In the genomic region with DNA sequence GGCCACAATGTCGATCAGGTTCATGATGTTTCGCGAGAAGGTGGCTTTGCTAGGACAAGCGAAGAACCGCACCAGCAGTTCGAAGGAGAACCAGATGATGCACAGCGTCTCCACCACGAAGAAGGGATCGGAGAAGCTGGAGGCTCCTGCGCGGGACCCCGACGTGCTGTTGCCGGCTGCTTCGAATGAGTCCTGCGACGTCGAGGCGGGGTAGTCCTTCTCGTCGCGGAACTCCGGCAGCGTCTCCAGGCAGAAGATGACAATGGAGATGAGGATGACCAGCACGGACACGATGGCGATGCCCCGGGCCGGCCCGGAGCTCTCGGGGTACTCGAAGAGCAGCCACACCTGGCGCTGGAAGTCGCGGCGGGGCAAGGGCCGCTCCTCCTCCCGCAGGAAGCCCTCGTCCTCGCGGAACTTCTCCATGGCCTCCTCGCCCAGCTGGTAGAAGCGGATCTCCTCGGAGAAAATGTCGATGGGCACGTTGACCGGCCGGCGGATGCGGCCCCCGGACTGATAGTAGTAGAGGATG, we compare ENCODE assay signal across 8 cellular contexts.
DNase-seq lines count a peak whose midpoint lies in the region; ATAC-seq and TF ChIP-seq lines count a peak whose summit lies in the region.

No MANE protein-coding gene starts in this region.

- no peak for ATAC-seq in stimulated activated naive CD8-positive, alpha-beta T cell treated with anti-CD3 and anti-CD28 coated beads, Interleukin-15, Interleukin-2, amounts not matched to agents 100 U/mL and 50 U/mL, for 24 hours
- no peak for ATAC-seq in GM19463 (IDR thresholded peaks at IDR 0.05; ENCODE audit: unreplicated experiment)

- H3F3A ChIP-seq in MM.1S (ENCODE audit: insufficient read depth, low read length) = peaks cover 29% of the 10 kb centered on the region

- H3K36me3 ChIP-seq in MM.1S (replicated peaks; ENCODE audit: insufficient read depth, low read length) (no peaks in the 10 kb centered on the region), iPS-20b (ENCODE audit: insufficient read depth, low read depth, low read length) (no peaks in the 10 kb centered on the region)

- peak overlapping the region; percentile 94; the same call in 1 of the 2 replicates for H3K27ac ChIP-seq in MM.1S (ENCODE audit: low read length)
- no peak overlapping the region for H3K27ac ChIP-seq in iPS-20b (ENCODE audit: low read length)

- H4K20me1 ChIP-seq in MM.1S (ENCODE audit: insufficient read depth, low read length) = no peaks in the 10 kb centered on the region

- H3K9me3 ChIP-seq in MM.1S (replicated peaks; ENCODE audit: insufficient read depth, low read length) (no peaks in the 10 kb centered on the region), iPS-20b (ENCODE audit: insufficient read depth, low read depth, low read length) (no peaks in the 10 kb centered on the region)

- no peak for DNase-seq in MM.1S
- peak; percentile 6 to 11 for DNase-seq in activated T-helper 1 cell treated with anti-CD3 and anti-CD28 coated beads, Interleukin-2, amount 50 U/mL, for 16 hours (ENCODE audit: low read depth in 1 of 2, low spot score in 1 of 2)
- peak; percentile 27 for DNase-seq in stimulated activated naive CD8-positive, alpha-beta T cell treated with anti-CD3 and anti-CD28 coated beads, Interleukin-15, Interleukin-2, amounts not matched to agents 100 U/mL and 50 U/mL, for 24 hours
- DNase-seq in NCI-H1105 (lab: John Stamatoyannopoulos, UW) = no peak
- DNase-seq in NCI-H526 treated with DMSO at 0.1 percent for 48 hours (lab: John Stamatoyannopoulos, UW) = no peak
- no peak for DNase-seq in RKO (ENCODE audit: low spot score)

- H3K27me3 ChIP-seq in MM.1S (replicated peaks; ENCODE audit: insufficient read depth, low read length) (no peaks in the 10 kb centered on the region), iPS-20b (ENCODE audit: insufficient read depth, low read length) (peaks cover 78% of the 10 kb centered on the region)

- peak overlapping the region; percentile 95 for H3K4me3 ChIP-seq in MM.1S (ENCODE audit: low read length)
- H3K4me3 ChIP-seq in iPS-20b (ENCODE audit: low read length) = peak overlapping the region; percentile 61; the same call in 1 of the 2 replicates

- H2AFZ ChIP-seq in MM.1S (ENCODE audit: low read length) = no peak overlapping the region

- peaks cover 55% of the 10 kb centered on the region for H3K79me2 ChIP-seq in MM.1S (ENCODE audit: low read length)

- H3K9me2 ChIP-seq in MM.1S (replicated peaks; ENCODE audit: insufficient read depth, low read length) = no peaks in the 10 kb centered on the region

- H3K9ac ChIP-seq in MM.1S (ENCODE audit: low read length) = peak overlapping the region; percentile 92
- no peak overlapping the region for H3K9ac ChIP-seq in iPS-20b (ENCODE audit: low read depth, low read length)

- H3K4me2 ChIP-seq in MM.1S (ENCODE audit: low read depth, low read length) = peak overlapping the region; percentile 87

- TF ChIP-seq CTCF in MM.1S (IDR thresholded peaks at IDR 0.05; ENCODE audit: low read length) = no peak

- H3K4me1 ChIP-seq in MM.1S (ENCODE audit: low read length) (peaks cover 3% of the 10 kb centered on the region; the same call in 1 of the 2 replicates), iPS-20b (ENCODE audit: insufficient read depth, low read length) (no peaks in the 10 kb centered on the region; the same call in 1 of the 2 replicates)

Comparison
In these comparisons a context has a peak if more than half of its experiments do, and no peak if none do; other contexts are left out.
1. DNase-seq: peak in activated T-helper 1 cell treated with anti-CD3 and anti-CD28 coated beads, Interleukin-2, amount 50 U/mL, for 16 hours (2 of 2) and stimulated activated naive CD8-positive, alpha-beta T cell treated with anti-CD3 and anti-CD28 coated beads, Interleukin-15, Interleukin-2, amounts not matched to agents 100 U/mL and 50 U/mL, for 24 hours (single experiment); none in MM.1S (single experiment), NCI-H1105 (single experiment), NCI-H526 treated with DMSO at 0.1 percent for 48 hours (single experiment) and RKO (single experiment).